Comparison of ENCODE assay signal across 9 cellular contexts in genomic region chr10:120456143-120456625, GRCh38. TPM values are rescaled to one million over a fixed set of nuclear protein-coding genes. Genes with fewer than 3 reads are reported as not detected.
DNase-seq lines count a peak whose midpoint lies in the region; ATAC-seq and TF ChIP-seq lines count a peak whose summit lies in the region.
"Had no signal": no experiment of that assay in that cellular context is flagged by ENCODE, and none has a peak within 500 bp of the region (broad histone marks: within the 10 kb centered on the region; RNA-seq: fewer than 3 reads in every experiment).

No MANE protein-coding gene starts in this region.

- H3K4me3 ChIP-seq in neuronal stem cell (ENCODE audit: low read length in 2 of 2), result peak overlapping the region in 1 of 2 donors; percentile 86

- H2AK5ac ChIP-seq in neuronal stem cell (ENCODE audit: low read depth, low read length), result peak overlapping the region; percentile 18

- no peak overlapping the region for H2BK12ac ChIP-seq in neuronal stem cell (ENCODE audit: low read length)

- ATAC-seq in HG03045 (IDR thresholded peaks at IDR 0.05; ENCODE audit: unreplicated experiment) (no peak), GM19023 (IDR thresholded peaks at IDR 0.05; ENCODE audit: unreplicated experiment) (no peak), GM18861 (IDR thresholded peaks at IDR 0.05; ENCODE audit: unreplicated experiment) (no peak)

- H3K9me3 Mint-ChIP-seq in endothelial cell (ENCODE audit: unreplicated experiment), result no peaks in the 10 kb centered on the region

- peaks cover 10% of the 10 kb centered on the region for H3K27me3 Mint-ChIP-seq in endothelial cell (ENCODE audit: unreplicated experiment)

- H3K14ac ChIP-seq in neuronal stem cell (ENCODE audit: low read length), result no peak overlapping the region

- H3K27ac ChIP-seq in C4-2B, result peak overlapping the region; percentile 26; the same call in 1 of the 2 replicates
- no peak overlapping the region for H3K27ac ChIP-seq in neuronal stem cell (replicated peaks; ENCODE audit: low read length)

- peak overlapping the region; percentile 94 for H3K18ac ChIP-seq in neuronal stem cell (ENCODE audit: low read length)

- no peak overlapping the region for H3K9ac ChIP-seq in neuronal stem cell (ENCODE audit: low read depth, low read length, poor library complexity)

- no CpG with 5 or more reads among the region's 16 CpGs for WGBS in neuronal stem cell (ENCODE audit: extremely low coverage in 2 of 2, insufficient read length in 2 of 2, insufficient replicate concordance in 1 of 2), 2 donors

- no peak overlapping the region for H4K8ac ChIP-seq in neuronal stem cell (ENCODE audit: low read depth, low read length)

- H3K27me3 ChIP-seq in neuronal stem cell (ENCODE audit: control insufficient read depth in 3 of 3, insufficient read depth in 3 of 3, low read depth in 1 of 3, low read length in 3 of 3), result peaks cover 2 to 62% (median 10%) of the 10 kb centered on the region in 3 experiments

- H3K9me3 ChIP-seq in neuronal stem cell (replicated peaks in 1 of 2; ENCODE audit: control insufficient read depth in 2 of 2, insufficient read depth in 1 of 2, low read depth in 1 of 2, low read length in 2 of 2), result peaks cover 0 to 2% of the 10 kb centered on the region in 2 donors

- peak overlapping the region; percentile 91 for H3K4me3 Mint-ChIP-seq in endothelial cell (ENCODE audit: unreplicated experiment)

- H3K79me1 ChIP-seq in neuronal stem cell (ENCODE audit: low read depth, low read length), result no peaks in the 10 kb centered on the region

- H4K91ac ChIP-seq in neuronal stem cell (ENCODE audit: low read depth, low read length, poor library complexity), result no peak overlapping the region

- H3K36me3 Mint-ChIP-seq in endothelial cell (ENCODE audit: low read depth, unreplicated experiment), result no peaks in the 10 kb centered on the region

- H3K36me3 ChIP-seq in neuronal stem cell (replicated peaks in 1 of 2; ENCODE audit: control insufficient read depth in 2 of 2, insufficient read depth in 2 of 2, low read length in 2 of 2), result no peaks in the 10 kb centered on the region

- H3K4ac ChIP-seq in neuronal stem cell (ENCODE audit: low read length), result no peak overlapping the region

- H2BK120ac ChIP-seq in neuronal stem cell (ENCODE audit: low read depth, low read length), result peak overlapping the region; percentile 51

- H3K4me2 ChIP-seq in neuronal stem cell (ENCODE audit: insufficient read depth, low read length, poor library complexity, severe bottlenecking), result peak overlapping the region; percentile 96

- H3K23ac ChIP-seq in neuronal stem cell (ENCODE audit: low read depth, low read length, poor library complexity), result peak overlapping the region; percentile 66

- TF ChIP-seq CTCF in C4-2B (conservative IDR thresholded peaks at IDR 0.05), result no peak
- no peak for TF ChIP-seq CTCF in endothelial cell (IDR thresholded peaks at IDR 0.05; ENCODE audit: unreplicated experiment)

- H3K4me1 Mint-ChIP-seq in endothelial cell (ENCODE audit: unreplicated experiment), result peaks cover 7% of the 10 kb centered on the region

- H2AFZ ChIP-seq in neuronal stem cell (ENCODE audit: low read length), result peak overlapping the region; percentile 75

- peaks cover 5 to 7% of the 10 kb centered on the region in 2 donors for H3K4me1 ChIP-seq in neuronal stem cell (ENCODE audit: control insufficient read depth in 2 of 2, insufficient read depth in 1 of 2, low read depth in 1 of 2, low read length in 2 of 2)

- H3K27ac Mint-ChIP-seq in endothelial cell (ENCODE audit: unreplicated experiment), result no peak overlapping the region

- H2BK5ac ChIP-seq in neuronal stem cell (ENCODE audit: low read length), result peak overlapping the region; percentile 46

- DNase-seq in NCI-H1105 treated with DMSO at 0.1 percent for 48 hours (lab: John Stamatoyannopoulos, UW), result peak; percentile 63
- no peak for DNase-seq in endothelial cell (ENCODE audit: low spot score)
- no peak for DNase-seq in neuronal stem cell (ENCODE audit: low spot score)
- DNase-seq in activated gamma-delta T cell treated with Interleukin-2 at 50 U/mL for 16 hours, result no peak

- H2BK15ac ChIP-seq in neuronal stem cell (ENCODE audit: low read length), result no peak overlapping the region

RNA-seq across cellular contexts. Expression of gene PLPP4, which starts 0.8 kb away (rescaled TPM):
- not detected for total RNA-seq in endothelial cell (ENCODE audit: unreplicated experiment)
- 4.0 TPM for polyA plus RNA-seq in neuronal stem cell (2013, experiment 1 of 2)
- polyA plus RNA-seq in neuronal stem cell (2013, experiment 2 of 2), result 3.6 TPM
- total RNA-seq: mononuclear cell had no signal
